25 cellular contexts compared by ENCODE assay signal in the genomic region with DNA sequence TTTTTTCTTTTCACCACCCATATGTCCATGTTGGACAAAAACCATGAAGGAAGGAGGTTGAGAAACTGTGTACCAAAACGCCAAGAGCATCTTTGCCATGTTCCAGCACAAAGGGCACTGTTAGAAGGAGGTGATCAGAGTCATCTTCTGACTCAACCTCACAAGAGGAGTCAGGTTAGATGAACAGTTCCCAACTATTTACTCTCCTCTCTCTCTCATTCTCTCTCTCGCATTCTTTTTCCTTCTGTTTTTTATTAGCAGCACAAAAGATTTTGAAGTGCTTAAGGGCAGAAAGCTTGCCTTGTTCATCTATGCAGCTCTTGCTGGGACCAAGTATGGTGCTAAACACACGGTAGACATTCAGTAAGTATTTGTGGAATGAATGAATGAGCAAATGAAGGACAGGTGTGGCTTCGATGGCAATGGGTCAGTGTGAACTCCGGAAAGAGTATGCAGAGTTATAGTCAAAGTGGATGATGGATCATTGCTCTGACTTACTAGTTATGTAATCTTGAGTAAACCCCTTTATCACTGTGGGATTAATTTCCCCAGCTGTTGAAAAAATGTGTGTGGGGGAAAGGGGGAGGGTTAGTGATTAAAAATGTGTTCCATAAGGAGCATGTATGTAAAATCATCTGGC. TPM values are rescaled to one million over a fixed set of nuclear protein-coding genes. Genes with fewer than 3 reads are reported as not detected.
DNase-seq lines count a peak whose midpoint lies in the region; ATAC-seq, FAIRE-seq and TF ChIP-seq lines count a peak whose summit lies in the region.
"Had no signal": no experiment of that assay in that cellular context is flagged by ENCODE, and none has a peak within 500 bp of the region (broad histone marks: within the 10 kb centered on the region; RNA-seq: fewer than 3 reads in every experiment).

No MANE protein-coding gene starts in this region.

- no peak overlapping the region for H3K27ac ChIP-seq in K562 (ENCODE audit: extremely low read depth, low read depth, low read length)
- H3K27ac ChIP-seq in trophoblast cell (ENCODE audit: low read depth, low read length) = peak overlapping the region; percentile 26
- H3K27ac ChIP-seq: ascending aorta, heart left ventricle, psoas muscle, spleen, thoracic aorta, WERI-Rb-1 had no signal

- H3K4me1 ChIP-seq in K562 (replicated peaks in 1 of 2; ENCODE audit: control insufficient read depth in 2 of 2, insufficient read depth in 2 of 2, low read length in 2 of 2) = peaks cover 0 to 3% of the 10 kb centered on the region in 2 experiments; a peak in 3 of 5 replicates
- H3K4me1 ChIP-seq in trophoblast cell (ENCODE audit: control insufficient read depth in 1 of 2, insufficient read depth in 2 of 2, low read length in 2 of 2) = peaks cover 5 to 11% of the 10 kb centered on the region in 2 experiments
- H3K4me1 ChIP-seq: psoas muscle, spleen had no signal

- H4K8ac ChIP-seq in trophoblast cell (ENCODE audit: low read depth, low read length) = no peak overlapping the region

- H3K18ac ChIP-seq in trophoblast cell (ENCODE audit: low read length) = no peak overlapping the region

- DNase-seq in D721Med (ENCODE audit: insufficient read length, low spot score) (no peak), NCI-H524 (lab: John Stamatoyannopoulos, UW) (peak; percentile 70 to 93), K562 (ENCODE audit: extremely low read depth in 1 of 4, low spot score in 3 of 4) (no peak), trophoblast cell (peak in 1 of 2 donors; percentile 18), NCI-H2107 (lab: John Stamatoyannopoulos, UW) (no peak), SW 1271 (lab: John Stamatoyannopoulos, UW) (no peak), NCI-H1048 (lab: John Stamatoyannopoulos, UW) (no peak)
- no peak for DNase-seq in activated naive CD4-positive, alpha-beta T cell (lab: John Stamatoyannopoulos, UW)
- DNase-seq: caudate nucleus; CD4-positive, CD25-positive, alpha-beta regulatory T cell; DMS53; H7; heart left ventricle; Karpas-422; left cardiac atrium; mammary epithelial cell; NCI-H187 treated with DMSO at 0.1 percent for 48 hours; NCI-H774; psoas muscle; spleen; stimulated activated CD4-positive, alpha-beta T cell treated with anti-CD3 and anti-CD28 coated beads, Interleukin-4, amount 100 ng/mL, for 1 hour; stimulated activated naive CD4-positive, alpha-beta T cell; WERI-Rb-1 had no signal

- H4K20me1 ChIP-seq in K562 (replicated peaks; ENCODE audit: control insufficient read depth, insufficient read depth, low read length) = no peaks in the 10 kb centered on the region

- ATAC-seq in K562 = no peak
- ATAC-seq: heart left ventricle, left cardiac atrium, psoas muscle had no signal

- H3K4ac ChIP-seq in trophoblast cell (ENCODE audit: low read depth, low read length) = no peak overlapping the region

- no peaks in the 10 kb centered on the region for H3K9me3 ChIP-seq in K562 (replicated peaks; ENCODE audit: control insufficient read depth, insufficient read depth, low read depth, low read length)
- H3K9me3 ChIP-seq in trophoblast cell (ENCODE audit: insufficient read depth, low read depth, low read length) = peaks cover 2% of the 10 kb centered on the region
- H3K9me3 ChIP-seq: ascending aorta, heart left ventricle, psoas muscle, spleen, thoracic aorta had no signal

- H2AFZ ChIP-seq in K562 (ENCODE audit: low read depth, low read length) (no peak overlapping the region), trophoblast cell (ENCODE audit: insufficient read depth, low read length, poor library complexity) (no peak overlapping the region)

- H2BK12ac ChIP-seq in trophoblast cell (ENCODE audit: low read length) = peak overlapping the region; percentile 90

- no peak overlapping the region for H3K23ac ChIP-seq in trophoblast cell (ENCODE audit: low read length)

- H4K12ac ChIP-seq in trophoblast cell (ENCODE audit: low read depth, low read length) = no peak overlapping the region

- H3K14ac ChIP-seq in trophoblast cell (ENCODE audit: low read length) = peak overlapping the region; percentile 44

- TF ChIP-seq CTCF in D721Med (IDR thresholded peaks at IDR 0.05; ENCODE audit: insufficient read depth, missing control alignments) (no peak), K562 (IDR thresholded peaks at IDR 0.05 in 2 of 3, conservative IDR thresholded peaks at IDR 0.05 in 1 of 3; ENCODE audit: insufficient read depth in 2 of 3, low read depth in 1 of 3, low read length in 3 of 3) (no peak)

- H3K4me3 ChIP-seq in K562 (no peak overlapping the region), trophoblast cell (ENCODE audit: low read depth, low read length) (no peak overlapping the region)
- H3K4me3 ChIP-seq: ascending aorta, heart left ventricle, psoas muscle, spleen, thoracic aorta had no signal

- no peaks in the 10 kb centered on the region for H3K79me2 ChIP-seq in K562 (ENCODE audit: control insufficient read depth, insufficient read depth, low read length)
- H3K79me2 ChIP-seq in trophoblast cell (ENCODE audit: control insufficient read depth, insufficient read depth, low read length, poor library complexity) = no peaks in the 10 kb centered on the region

- H3K36me3 ChIP-seq in K562 (ENCODE audit: control insufficient read depth, insufficient read depth, low read length) (no peaks in the 10 kb centered on the region), trophoblast cell (ENCODE audit: control insufficient read depth in 1 of 2, insufficient read depth in 2 of 2, low read length in 2 of 2) (no peaks in the 10 kb centered on the region)
- H3K36me3 ChIP-seq: ascending aorta, spleen, thoracic aorta, WERI-Rb-1 had no signal

- no peaks in the 10 kb centered on the region; a peak in 1 of 5 replicates for H3K27me3 ChIP-seq in K562 (ENCODE audit: control insufficient read depth in 2 of 2, insufficient read depth in 2 of 2, low read length in 2 of 2)
- H3K27me3 ChIP-seq in trophoblast cell (ENCODE audit: insufficient read depth, low read length) = no peaks in the 10 kb centered on the region
- H3K27me3 ChIP-seq: ascending aorta, heart left ventricle, spleen had no signal

- TF ChIP-seq EP300 in K562 (IDR thresholded peaks at IDR 0.05; ENCODE audit: low read length) = no peak

- no peak for TF ChIP-seq RAD21 in K562 (CRISPR knock-in tag; conservative IDR thresholded peaks at IDR 0.05 in 1 of 2, IDR thresholded peaks at IDR 0.05 in 1 of 2)

- FAIRE-seq in D721Med (lab: Jason Lieb, UNC) (peak; percentile 88), K562 (lab: Jason Lieb, UNC) (peak; percentile 51)

- no peaks in the 10 kb centered on the region for H3K9me1 ChIP-seq in K562 (ENCODE audit: control insufficient read depth, insufficient read depth, low read length)

- TF ChIP-seq POLR2A in K562 (conservative IDR thresholded peaks at IDR 0.05) = no peak

- H4K91ac ChIP-seq in trophoblast cell (ENCODE audit: low read depth, low read length) = peak overlapping the region; percentile 33

- intact Hi-C loops in K562 (cut with micrococcal nuclease) = no loop called here

- peak overlapping the region; percentile 70 for H2AK5ac ChIP-seq in trophoblast cell (ENCODE audit: low read length)

- POLR2A ChIA-PET in K562 (lab: Yijun Ruan, JAX) = no interaction called here

- peak overlapping the region; percentile 53 for H2BK5ac ChIP-seq in trophoblast cell (ENCODE audit: low read depth, low read length, poor library complexity)

- BruUV-seq in K562 (replicated peaks; lab: Mats Ljungman, UMichigan) = no TSS peak

- H3K79me1 ChIP-seq in trophoblast cell (ENCODE audit: low read length) = peaks cover 20% of the 10 kb centered on the region

- in situ Hi-C loops in K562 (cut with MboI) = no loop called here

- no peak overlapping the region for H2BK120ac ChIP-seq in trophoblast cell (ENCODE audit: insufficient read depth, low read length, poor library complexity)

- no peak overlapping the region for H3K4me2 ChIP-seq in K562 (ENCODE audit: insufficient read depth, low read length)
- no peak overlapping the region for H3K4me2 ChIP-seq in trophoblast cell (ENCODE audit: low read length)

- WGBS in K562 (ENCODE audit: insufficient coverage, low coverage, missing lambda C conversion rate) = 10% methylated on average over 5 of the region's 5 CpGs
- WGBS in trophoblast cell (ENCODE audit: extremely low coverage, insufficient coverage, insufficient read length) = no CpG with 5 or more reads among the region's 5 CpGs

- CTCF ChIA-PET in K562 (lab: Yijun Ruan, JAX; ENCODE audit: low intra/inter-chr PET ratio) = interaction anchor here (0.7 kb wide), 1 partner anchor 262 kb away, joined by 4 read pairs; no protein-coding TSS in a partner anchor

- H3K9ac ChIP-seq in K562 (ENCODE audit: insufficient read depth in 1 of 2, low read depth in 2 of 2, low read length in 2 of 2) (no peak overlapping the region), trophoblast cell (ENCODE audit: low read length) (no peak overlapping the region)

TF ChIP-seq in K562, 482 proteins besides CTCF, POLR2A, EP300 and RAD21 (continues in another document):
- TF ChIP-seq ZNF174 (CRISPR knock-in tag; IDR thresholded peaks at IDR 0.05) = no peak
- TF ChIP-seq ZNF24 (IDR thresholded peaks at IDR 0.05) = 0 out of 2 replicates have a peak, but pooled peaks have one; percentile 55
- TF ChIP-seq NRF1 (conservative IDR thresholded peaks at IDR 0.05 in 1 of 2, IDR thresholded peaks at IDR 0.05 in 1 of 2) = no peak

RNA-seq across cellular contexts. Expression of gene DDR2, which starts 33.9 kb away (rescaled TPM):
- 5.5 and 7.1 TPM in 2 replicates for total RNA-seq in K562 (2011; cell fraction: chromatin; rRNA removed; ENCODE audit: low replicate concordance)
- 1.5 and 3.0 TPM in 2 replicates for total RNA-seq in K562 (2011; cell fraction: nucleolus; rRNA removed)
- total RNA-seq in K562 (2011; cell fraction: nucleoplasm; rRNA removed) = 1.4 and 3.7 TPM in 2 replicates
- 0.69 and 2.0 TPM in 2 replicates for total RNA-seq in K562 (2014; rRNA removed)
- 1.3 and 2.2 TPM in 2 replicates for total RNA-seq in K562 (2014; rRNA removed; fragmentation: Illumina TruSeq; extraction: Trizol)
- total RNA-seq in K562 (2015; rRNA removed; fragmentation: Illumina TruSeq; extraction: Trizol) = 1.2 and 1.3 TPM in 2 replicates
- total RNA-seq in K562 (2021) = 1.6 and 1.7 TPM in 2 replicates
- 0.75 and 1.4 TPM in 2 replicates for polyA plus RNA-seq in K562 (2011; rRNA removed)
- polyA plus RNA-seq in K562 (2011; cell fraction: cytosol; rRNA removed) = 0.39 and 1.5 TPM in 2 replicates
- 6.2 and 7.1 TPM in 2 replicates for polyA plus RNA-seq in K562 (2011; cell fraction: nucleus; rRNA removed)
- 1.0 and 2.3 TPM in 2 replicates for polyA plus RNA-seq in K562 (2012)
- 1.1 and 1.5 TPM in 2 replicates for polyA plus RNA-seq in K562 (2014; fragmentation: Illumina TruSeq; extraction: Trizol)
- polyA plus RNA-seq in K562 (2014; fragmentation: Nextera tagmentation; extraction: Ambion mirVana) = under 1 TPM; 0.36 to 0.51 TPM
- polyA plus RNA-seq in K562 (2014; rRNA removed) = 0.57 and 0.89 TPM in 2 replicates
- polyA minus RNA-seq in K562 (2011; rRNA and poly(A)+ RNA removed) = 3.4 and 3.5 TPM in 2 replicates
- polyA minus RNA-seq in K562 (2011; cell fraction: cytosol; rRNA and poly(A)+ RNA removed) = 0.57 and 1.3 TPM in 2 replicates
- 3.8 and 6.6 TPM in 2 replicates for polyA minus RNA-seq in K562 (2011; cell fraction: nucleus; rRNA and poly(A)+ RNA removed)
- 0.45 and 0.71 TPM in 2 replicates for polyA plus RNA-seq in trophoblast cell (2013)
- polyA plus RNA-seq: CD4-positive, CD25-positive, alpha-beta regulatory T cell had no signal

Comparison
In these comparisons a context has a peak if more than half of its experiments do, and no peak if none do; other contexts are left out.
1. DNase-seq: peak in NCI-H524 (2 of 2); none in D721Med (single experiment), K562 (0 of 4), NCI-H2107 (single experiment), SW 1271 (0 of 2), NCI-H1048 (single experiment) and activated naive CD4-positive, alpha-beta T cell (0 of 4).